ENCODE assay signal across 25 cellular contexts in genomic region chr12:41917181-41917580, GRCh38.
"Had no signal": no experiment of that assay in that cellular context is flagged by ENCODE, and none has a peak within 500 bp of the region (broad histone marks: within the 10 kb centered on the region; RNA-seq: fewer than 3 reads in every experiment).

No MANE protein-coding gene starts in this region.

- H3K4me3 Mint-ChIP-seq: activated CD4-positive, alpha-beta memory T cell treated with anti-CD3 and anti-CD28 coated beads for 36 hours; activated CD4-positive, alpha-beta T cell treated with anti-CD3 and anti-CD28 coated beads, Interleukin-2, amount 10 ng/mL, durations not matched to agents 7 days and 5 days; activated naive CD4-positive, alpha-beta T cell treated with anti-CD3 and anti-CD28 coated beads for 36 hours; activated naive CD8-positive, alpha-beta T cell; activated T-cell treated with anti-CD3 and anti-CD28 coated beads, Interleukin-2, amount 50 U/mL, for 4 hours; central memory CD8-positive, alpha-beta T cell had no signal

- H3K9me3 Mint-ChIP-seq: activated CD4-positive, alpha-beta memory T cell treated with anti-CD3 and anti-CD28 coated beads for 36 hours; activated CD4-positive, alpha-beta T cell treated with anti-CD3 and anti-CD28 coated beads, Interleukin-2, amount 10 ng/mL, durations not matched to agents 7 days and 5 days; activated naive CD4-positive, alpha-beta T cell treated with anti-CD3 and anti-CD28 coated beads for 36 hours; activated T-cell treated with anti-CD3 and anti-CD28 coated beads, Interleukin-2, amount 50 U/mL, for 4 hours; central memory CD8-positive, alpha-beta T cell had no signal

- H3K27ac ChIP-seq: Peyer's patch, RWPE1, SJCRH30, VCaP had no signal

- ATAC-seq: activated T-cell treated with anti-CD3 and anti-CD28 coated beads, Interleukin-2, amount 50 U/mL, for 4 hours had no signal

- H3K9ac ChIP-seq: SK-N-SH had no signal

- H3K9me3 ChIP-seq: Peyer's patch, SJCRH30, SK-N-SH had no signal

- H3K4me2 ChIP-seq: SK-N-SH had no signal

- H3K27me3 Mint-ChIP-seq: brain had no signal

- H3K4me1 Mint-ChIP-seq: activated CD4-positive, alpha-beta T cell treated with anti-CD3 and anti-CD28 coated beads, Interleukin-2, amount 10 ng/mL, durations not matched to agents 7 days and 5 days; central memory CD8-positive, alpha-beta T cell had no signal

- H3K27ac Mint-ChIP-seq: activated CD4-positive, alpha-beta memory T cell treated with anti-CD3 and anti-CD28 coated beads for 36 hours; activated CD4-positive, alpha-beta T cell treated with anti-CD3 and anti-CD28 coated beads, Interleukin-2, amount 10 ng/mL, durations not matched to agents 7 days and 5 days; activated naive CD4-positive, alpha-beta T cell treated with anti-CD3 and anti-CD28 coated beads for 36 hours; activated naive CD8-positive, alpha-beta T cell had no signal

- DNase-seq: activated CD4-positive, alpha-beta memory T cell treated with anti-CD3 and anti-CD28 coated beads for 36 hours; activated CD4-positive, alpha-beta T cell treated with anti-CD3 and anti-CD28 coated beads, Interleukin-2, amount 10 ng/mL, durations not matched to agents 7 days and 5 days; activated CD4-positive, CD25-positive, alpha-beta regulatory T cell; activated CD8-positive, alpha-beta memory T cell treated with anti-CD3 and anti-CD28 coated beads for 24 hours; activated gamma-delta T cell; activated naive CD4-positive, alpha-beta T cell treated with anti-CD3 and anti-CD28 coated beads for 36 hours; activated T-cell treated with anti-CD3 and anti-CD28 coated beads, Interleukin-2, amount 50 U/mL, for 4 hours; NCI-H1092; NCI-H1417 treated with DMSO at 0.1 percent for 48 hours; NCI-H1694; NCI-H2029; NCI-H2107; NCI-H226; NCI-H526 treated with DMSO at 0.1 percent for 48 hours; NK-92 treated with Interleukin-12 subunit alpha and Interleukin-12 subunit beta, amount 100 ng/mL, for 24 hours; Peyer's patch; Right ventricle myocardium superior; SK-N-SH; T-helper 1 cell had no signal

- H3K4me3 ChIP-seq: Peyer's patch, SJCRH30 had no signal

- H3K27me3 ChIP-seq: Peyer's patch, SJCRH30 had no signal

- H3K36me3 ChIP-seq: Peyer's patch, SJCRH30 had no signal

- H3K36me3 Mint-ChIP-seq: activated CD4-positive, alpha-beta memory T cell treated with anti-CD3 and anti-CD28 coated beads for 36 hours; activated naive CD8-positive, alpha-beta T cell; brain had no signal

- H3K4me1 ChIP-seq: SJCRH30 had no signal
